In the genomic region with DNA sequence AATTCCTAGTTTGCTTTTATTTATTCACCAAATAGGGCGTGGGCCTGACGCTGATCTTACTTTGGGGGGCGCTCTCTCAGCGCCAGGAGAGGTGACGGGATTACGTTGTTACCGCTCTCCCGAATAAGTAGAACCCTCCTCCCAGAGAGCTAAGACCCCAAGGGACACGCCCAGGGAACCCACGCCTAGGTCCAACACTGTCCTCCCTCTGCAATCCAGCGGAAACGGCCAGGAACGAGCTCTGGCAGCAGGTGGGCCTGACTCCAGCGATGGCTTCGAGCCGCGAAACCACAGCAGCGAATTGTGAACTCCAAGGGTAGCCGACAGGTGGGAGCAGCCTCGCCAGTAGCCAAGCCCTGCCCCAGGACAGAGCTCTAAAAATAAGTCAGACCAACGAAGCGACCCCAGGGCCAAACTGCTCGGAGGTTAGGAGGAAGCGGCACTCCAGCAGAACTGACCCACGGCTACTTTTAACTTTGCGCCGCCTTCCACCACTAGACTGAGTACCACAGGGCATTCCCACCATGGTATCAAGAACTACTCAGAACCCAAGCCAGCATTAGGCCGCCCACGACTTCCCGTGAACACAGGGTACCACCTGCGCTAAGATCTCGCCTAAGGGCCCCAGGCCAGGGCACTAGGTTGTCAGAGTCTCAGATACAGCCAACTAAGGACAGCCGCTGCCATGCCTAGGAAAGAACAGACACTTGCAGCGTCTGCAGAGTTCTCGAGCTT, we compare ENCODE assay signal across 8 cellular contexts. TPM values are rescaled to one million over a fixed set of nuclear protein-coding genes. Genes with fewer than 3 reads are reported as not detected.
DNase-seq lines count a peak whose midpoint lies in the region; ATAC-seq and TF ChIP-seq lines count a peak whose summit lies in the region.

No MANE protein-coding gene starts in this region.

- DNase-seq in SJCRH30: peak; percentile 88 to 91
- peak; percentile 41 for DNase-seq in left ventricle myocardium inferior
- no peak for DNase-seq in retinal pigment epithelial cell (ENCODE audit: low read depth)

- H3K9me3 ChIP-seq in HUES48 (ENCODE audit: control insufficient read depth, insufficient read depth, low read length) (no peaks in the 10 kb centered on the region), SJCRH30 (replicated peaks) (no peaks in the 10 kb centered on the region), left ventricle myocardium inferior (replicated peaks) (no peaks in the 10 kb centered on the region)

- peak overlapping the region; percentile 100 for H3K27ac Mint-ChIP-seq in activated naive CD4-positive, alpha-beta T cell treated with anti-CD3 and anti-CD28 coated beads, Interleukin-2, amount 50 U/mL, for 24 hours

- H3K4me3 ChIP-seq in HUES48 (ENCODE audit: low read depth, low read length): peak overlapping the region; percentile 82
- peak overlapping the region; percentile 77 for H3K4me3 ChIP-seq in SJCRH30
- H3K4me3 ChIP-seq in left ventricle myocardium inferior: peak overlapping the region; percentile 93
- peak overlapping the region; percentile 75 for H3K4me3 ChIP-seq in retinal pigment epithelial cell (ENCODE audit: low read length)

- H3K27ac ChIP-seq in C4-2B: peak overlapping the region; percentile 95
- H3K27ac ChIP-seq in HUES48 (ENCODE audit: low read depth, low read length): peak overlapping the region; percentile 99
- peak overlapping the region; percentile 91 for H3K27ac ChIP-seq in SJCRH30
- peak overlapping the region; percentile 97 for H3K27ac ChIP-seq in left ventricle myocardium inferior (replicated peaks)

- no peak for ATAC-seq in HG03460 (IDR thresholded peaks at IDR 0.05; ENCODE audit: unreplicated experiment)
- ATAC-seq in GM18858 (IDR thresholded peaks at IDR 0.05; ENCODE audit: unreplicated experiment): no peak

- peak overlapping the region; percentile 86 for H3K9ac ChIP-seq in HUES48 (ENCODE audit: low read depth, low read length)

- H3K27me3 ChIP-seq in HUES48 (ENCODE audit: control insufficient read depth, insufficient read depth, low read length): no peaks in the 10 kb centered on the region
- no peaks in the 10 kb centered on the region for H3K27me3 ChIP-seq in SJCRH30
- H3K27me3 ChIP-seq in left ventricle myocardium inferior (ENCODE audit: low read depth): no peaks in the 10 kb centered on the region

- H3K4me1 ChIP-seq in HUES48 (ENCODE audit: control insufficient read depth, insufficient read depth, low read length): peaks cover 10% of the 10 kb centered on the region
- H3K4me1 ChIP-seq in SJCRH30: no peaks in the 10 kb centered on the region
- H3K4me1 ChIP-seq in left ventricle myocardium inferior: peaks cover 62% of the 10 kb centered on the region

- no peaks in the 10 kb centered on the region for H3K36me3 ChIP-seq in HUES48 (ENCODE audit: control insufficient read depth, insufficient read depth, low read length)
- H3K36me3 ChIP-seq in SJCRH30: no peaks in the 10 kb centered on the region
- no peaks in the 10 kb centered on the region for H3K36me3 ChIP-seq in left ventricle myocardium inferior

- H3K27me3 Mint-ChIP-seq in activated naive CD4-positive, alpha-beta T cell treated with anti-CD3 and anti-CD28 coated beads, Interleukin-2, amount 50 U/mL, for 24 hours: no peaks in the 10 kb centered on the region

- H3K9me3 Mint-ChIP-seq in activated naive CD4-positive, alpha-beta T cell treated with anti-CD3 and anti-CD28 coated beads, Interleukin-2, amount 50 U/mL, for 24 hours: no peaks in the 10 kb centered on the region

- intact Hi-C loops in left ventricle myocardium inferior (cut with micrococcal nuclease): loop anchor here (5.0 kb wide), 1 partner anchor 86 kb away; a partner anchor contains a TSS

- TF ChIP-seq CTCF in C4-2B (conservative IDR thresholded peaks at IDR 0.05) (no peak; the same call in 1 of the 2 replicates), left ventricle myocardium inferior (IDR thresholded peaks at IDR 0.05; ENCODE audit: borderline replicate concordance) (no peak), retinal pigment epithelial cell (conservative IDR thresholded peaks at IDR 0.05; ENCODE audit: low read depth, low read length) (peak; percentile 32)

- no peaks in the 10 kb centered on the region for H3K36me3 Mint-ChIP-seq in activated naive CD4-positive, alpha-beta T cell treated with anti-CD3 and anti-CD28 coated beads, Interleukin-2, amount 50 U/mL, for 24 hours

- H3K4me3 Mint-ChIP-seq in activated naive CD4-positive, alpha-beta T cell treated with anti-CD3 and anti-CD28 coated beads, Interleukin-2, amount 50 U/mL, for 24 hours: peak overlapping the region; percentile 98

- peaks cover 36% of the 10 kb centered on the region for H3K4me1 Mint-ChIP-seq in activated naive CD4-positive, alpha-beta T cell treated with anti-CD3 and anti-CD28 coated beads, Interleukin-2, amount 50 U/mL, for 24 hours

RNA-seq across cellular contexts. Expression of a gene that starts 1.6 kb away (rescaled TPM):
- 59.8 and 68.5 TPM in 2 replicates for total RNA-seq in SJCRH30 (2014; rRNA removed; shearing (Covaris generic))
- total RNA-seq in left ventricle myocardium inferior: 28.0 TPM
